22 cellular contexts compared by ENCODE assay signal in the genomic region with DNA sequence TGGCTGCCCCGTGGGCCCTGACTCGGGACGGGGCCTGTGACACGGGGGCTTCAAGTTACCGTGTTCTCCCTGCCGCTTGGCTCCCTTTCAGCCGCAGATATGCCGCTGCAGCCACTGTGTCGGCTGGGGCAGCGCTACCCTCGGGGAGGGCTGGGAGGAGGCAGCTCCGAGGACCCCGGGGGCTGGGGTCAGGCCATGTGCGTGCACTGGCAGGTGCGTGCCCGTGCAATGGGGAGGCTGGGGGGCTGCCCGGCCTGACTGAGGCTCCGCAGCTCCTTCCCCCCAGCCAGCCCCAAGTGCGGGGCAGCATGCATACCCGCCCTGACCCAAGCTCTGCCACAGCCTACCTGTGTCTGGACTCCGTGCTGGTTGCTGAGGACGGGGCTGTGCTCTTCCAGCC. TPM values are rescaled to one million over a fixed set of nuclear protein-coding genes. Genes with fewer than 3 reads are reported as not detected.
DNase-seq lines count a peak whose midpoint lies in the region; ATAC-seq lines count a peak whose summit lies in the region.
"Had no signal": no experiment of that assay in that cellular context is flagged by ENCODE, and none has a peak within 500 bp of the region (broad histone marks: within the 10 kb centered on the region; RNA-seq: fewer than 3 reads in every experiment).

No MANE protein-coding gene starts in this region.

- no peak for DNase-seq in activated naive CD8-positive, alpha-beta T cell treated with anti-CD3 and anti-CD28 coated beads, Interleukin-2, amount 50 U/mL, for 24 hours
- no peak for DNase-seq in activated naive CD8-positive, alpha-beta T cell treated with anti-CD3 and anti-CD28 coated beads for 36 hours
- peak; percentile 35 for DNase-seq in left kidney (ENCODE audit: low read depth, low spot score)
- DNase-seq in aorta, result no peak
- no peak for DNase-seq in germinal center (ENCODE audit: low spot score)
- no peak for DNase-seq in NCI-H2171 (lab: John Stamatoyannopoulos, UW)
- DNase-seq: C1 segment of cervical spinal cord; Calu3; CD4-positive, alpha-beta memory T cell; COR-L47; DMS53; DMS79 treated with DMSO at 0.1 percent for 48 hours; GF-D8; GM23248; H7; HCEC 1CT had no signal

- H3K9me3 ChIP-seq in BLaER1 (peaks cover 21% of the 10 kb centered on the region; the same call in 1 of the 2 replicates), aorta (ENCODE audit: control insufficient read depth, low read length) (peaks cover 2% of the 10 kb centered on the region)

- no peaks in the 10 kb centered on the region for H3K4me1 Mint-ChIP-seq in activated naive CD8-positive, alpha-beta T cell treated with anti-CD3 and anti-CD28 coated beads, Interleukin-2, amount 50 U/mL, for 24 hours
- H3K4me1 Mint-ChIP-seq in activated naive CD8-positive, alpha-beta T cell treated with anti-CD3 and anti-CD28 coated beads for 36 hours, result no peaks in the 10 kb centered on the region
- H3K4me1 Mint-ChIP-seq: B cell; CD4-positive, alpha-beta memory T cell had no signal

- H3K27ac ChIP-seq in BLaER1, result no peak overlapping the region
- no peak overlapping the region for H3K27ac ChIP-seq in aorta (ENCODE audit: low read depth in 1 of 2, low read length in 2 of 2)
- H3K27ac ChIP-seq: 22Rv1, GM23248 had no signal

- 82 to 89% methylated on average over 22 of the region's 22 CpGs for WGBS in aorta, 2 donors

- H3K9ac ChIP-seq in BLaER1, result no peak overlapping the region
- H3K9ac ChIP-seq: GM23248 had no signal

- no peaks in the 10 kb centered on the region for H3K27me3 ChIP-seq in BLaER1
- no peaks in the 10 kb centered on the region for H3K27me3 ChIP-seq in aorta (ENCODE audit: control insufficient read depth in 1 of 2, insufficient read depth in 2 of 2, low read length in 1 of 2)

- no peak overlapping the region for H3K27ac Mint-ChIP-seq in activated naive CD8-positive, alpha-beta T cell treated with anti-CD3 and anti-CD28 coated beads, Interleukin-2, amount 50 U/mL, for 24 hours
- H3K27ac Mint-ChIP-seq in activated naive CD8-positive, alpha-beta T cell treated with anti-CD3 and anti-CD28 coated beads for 36 hours, result no peak overlapping the region
- H3K27ac Mint-ChIP-seq: B cell; CD4-positive, alpha-beta memory T cell had no signal

- H3K27me3 Mint-ChIP-seq in activated naive CD8-positive, alpha-beta T cell treated with anti-CD3 and anti-CD28 coated beads, Interleukin-2, amount 50 U/mL, for 24 hours, result peaks cover 4% of the 10 kb centered on the region
- peaks cover 6% of the 10 kb centered on the region for H3K27me3 Mint-ChIP-seq in activated naive CD8-positive, alpha-beta T cell treated with anti-CD3 and anti-CD28 coated beads for 36 hours
- H3K27me3 Mint-ChIP-seq: B cell had no signal

- no peak overlapping the region for H3K4me3 Mint-ChIP-seq in activated naive CD8-positive, alpha-beta T cell treated with anti-CD3 and anti-CD28 coated beads, Interleukin-2, amount 50 U/mL, for 24 hours
- no peak overlapping the region for H3K4me3 Mint-ChIP-seq in activated naive CD8-positive, alpha-beta T cell treated with anti-CD3 and anti-CD28 coated beads for 36 hours
- H3K4me3 Mint-ChIP-seq: B cell; CD4-positive, alpha-beta memory T cell had no signal

- H3K36me3 ChIP-seq in BLaER1 (no peaks in the 10 kb centered on the region), aorta (ENCODE audit: control insufficient read depth in 1 of 2, insufficient read depth in 2 of 2, low read length in 1 of 2) (no peaks in the 10 kb centered on the region)

- intact Hi-C loops in aorta (cut with DNase I), result no loop called here

- H3K36me3 Mint-ChIP-seq in activated naive CD8-positive, alpha-beta T cell treated with anti-CD3 and anti-CD28 coated beads, Interleukin-2, amount 50 U/mL, for 24 hours (ENCODE audit: low read depth), result no peaks in the 10 kb centered on the region
- H3K36me3 Mint-ChIP-seq in activated naive CD8-positive, alpha-beta T cell treated with anti-CD3 and anti-CD28 coated beads for 36 hours, result no peaks in the 10 kb centered on the region
- H3K36me3 Mint-ChIP-seq: CD4-positive, alpha-beta memory T cell had no signal

- H3K4me1 ChIP-seq in BLaER1, result peaks cover 49% of the 10 kb centered on the region
- H3K4me1 ChIP-seq in aorta (ENCODE audit: control insufficient read depth in 1 of 2, insufficient read depth in 2 of 2, low read length in 2 of 2), result no peaks in the 10 kb centered on the region

- H3K9me3 Mint-ChIP-seq in activated naive CD8-positive, alpha-beta T cell treated with anti-CD3 and anti-CD28 coated beads, Interleukin-2, amount 50 U/mL, for 24 hours, result no peaks in the 10 kb centered on the region
- H3K9me3 Mint-ChIP-seq in activated naive CD8-positive, alpha-beta T cell treated with anti-CD3 and anti-CD28 coated beads for 36 hours, result peaks cover 4% of the 10 kb centered on the region

- H4K20me1 ChIP-seq in BLaER1, result peaks cover 18% of the 10 kb centered on the region; the same call in 1 of the 2 replicates

- peak overlapping the region; percentile 65 for H3K4me2 ChIP-seq in BLaER1

- H3K4me3 ChIP-seq in BLaER1 (no peak overlapping the region), aorta (ENCODE audit: low read length in 2 of 2) (no peak overlapping the region)
- H3K4me3 ChIP-seq: GM23248 had no signal

- peak; percentile 30 for ATAC-seq in activated naive CD8-positive, alpha-beta T cell treated with anti-CD3 and anti-CD28 coated beads, Interleukin-2, amount 50 U/mL, for 24 hours
- peak; percentile 39 for ATAC-seq in aorta (ENCODE audit: low FRiP score)

RNA-seq across cellular contexts. Expression of a gene that starts 29.2 kb away (rescaled TPM):
- not detected for total RNA-seq in activated naive CD8-positive, alpha-beta T cell treated with anti-CD3 and anti-CD28 coated beads for 36 hours
- total RNA-seq in aorta, result under 1 TPM; 0.13 to 0.36 TPM
- polyA plus RNA-seq in aorta, result under 1 TPM; 0.05 to 0.25 TPM
- total RNA-seq: Daoy had no signal

RNA-seq across cellular contexts. Expression of a gene that starts 40.8 kb away (rescaled TPM):
- total RNA-seq in activated naive CD8-positive, alpha-beta T cell treated with anti-CD3 and anti-CD28 coated beads for 36 hours, result not detected
- not detected for total RNA-seq in aorta
- polyA plus RNA-seq in aorta, result not detected
- total RNA-seq: Calu3; CD4-positive, alpha-beta memory T cell; Daoy; G401; GM23248 had no signal
- polyA plus RNA-seq: AG04450; CD4-positive, alpha-beta memory T cell; GM23248 had no signal

RNA-seq across cellular contexts. Expression of a gene that starts 48.4 kb away (rescaled TPM):
- total RNA-seq in activated naive CD8-positive, alpha-beta T cell treated with anti-CD3 and anti-CD28 coated beads for 36 hours, result not detected
- 1 to 10 TPM; 4.0 to 7.4 TPM for total RNA-seq in aorta
- 1 to 10 TPM; 1.0 to 1.3 TPM for polyA plus RNA-seq in aorta
- total RNA-seq: B cell; Calu3; CD4-positive, alpha-beta memory T cell; Daoy; G401; GM23248 had no signal
- polyA plus RNA-seq: AG04450; CD4-positive, alpha-beta memory T cell; GM23248 had no signal

Comparison
In these comparisons a context has a peak if more than half of its experiments do, and no peak if none do; other contexts are left out.
1. RNA of a gene that starts 48.4 kb away (total RNA-seq): 4.0 to 7.4 TPM in aorta; not detected in activated naive CD8-positive, alpha-beta T cell treated with anti-CD3 and anti-CD28 coated beads for 36 hours; every median in the first group is over 4 times any median in the second.